ENCODE assay signal across 24 cellular contexts in genomic region chr13:109372666-109373065, GRCh38.
DNase-seq lines count a peak whose midpoint lies in the region; ATAC-seq, FAIRE-seq and TF ChIP-seq lines count a peak whose summit lies in the region.
"Had no signal": no experiment of that assay in that cellular context is flagged by ENCODE, and none has a peak within 500 bp of the region (broad histone marks: within the 10 kb centered on the region; RNA-seq: fewer than 3 reads in every experiment).

No MANE protein-coding gene starts in this region.

- H2BK5ac ChIP-seq in H1 (ENCODE audit: low read depth, low read length) (no peak overlapping the region), mesenchymal stem cell (ENCODE audit: low read depth, low read length, poor library complexity, severe bottlenecking) (no peak overlapping the region)

- H3K56ac ChIP-seq in H1 (replicated peaks; ENCODE audit: insufficient read length, low read depth, low read length), result no peak overlapping the region

- no peak overlapping the region for H3K18ac ChIP-seq in H1 (ENCODE audit: extremely low read depth, low read length)
- H3K18ac ChIP-seq in mesenchymal stem cell (ENCODE audit: low read depth in 1 of 2, low read length in 2 of 2), result no peak overlapping the region

- DNase-seq in AG04450 (ENCODE audit: low read depth, low spot score), result no peak
- DNase-seq in H1 (ENCODE audit: low read depth in 1 of 2, low spot score in 2 of 2), result no peak
- DNase-seq in mesenchymal stem cell, result no peak
- no peak for DNase-seq in neural progenitor cell (ENCODE audit: low spot score)
- DNase-seq: CD4-positive, alpha-beta memory T cell; CD8-positive, alpha-beta memory T cell; COR-L47; DMS 273 treated with DMSO at 0.1 percent for 48 hours; DMS153; DMS53; DMS79; DND-41; EL; GDM1 had no signal

- H3K36me3 ChIP-seq in H1 (ENCODE audit: control insufficient read depth in 2 of 4, insufficient read depth in 4 of 4, low read length in 3 of 4) (no peaks in the 10 kb centered on the region), mesenchymal stem cell (ENCODE audit: control insufficient read depth in 1 of 2, insufficient read depth in 2 of 2, low read depth in 1 of 2, low read length in 2 of 2) (no peaks in the 10 kb centered on the region), neural progenitor cell (no peaks in the 10 kb centered on the region)
- H3K36me3 ChIP-seq: BLaER1 treated with 17β-estradiol and CSF1 and Interleukin-3, amounts not matched to agents 10 nM and 100 nM had no signal

- H4K20me1 ChIP-seq in H1 (replicated peaks in 1 of 2; ENCODE audit: control insufficient read depth in 1 of 2, insufficient read depth in 2 of 2, low read length in 2 of 2) (no peaks in the 10 kb centered on the region), neural progenitor cell (ENCODE audit: low read depth) (no peaks in the 10 kb centered on the region)
- H4K20me1 ChIP-seq: BLaER1 treated with 17β-estradiol and CSF1 and Interleukin-3, amounts not matched to agents 10 nM and 100 nM had no signal

- H3K9ac ChIP-seq in H1 (replicated peaks in 1 of 4; ENCODE audit: extremely low read depth in 1 of 4, low read depth in 3 of 4, low read length in 3 of 4) (no peak overlapping the region), mesenchymal stem cell (ENCODE audit: low read length) (no peak overlapping the region), neural progenitor cell (no peak overlapping the region)
- H3K9ac ChIP-seq: BLaER1 treated with 17β-estradiol and CSF1 and Interleukin-3, amounts not matched to agents 10 nM and 100 nM had no signal

- CTCF ChIA-PET in AG04450 (lab: Charles Lee), result interaction anchor here (0.6 kb wide), 1 partner anchor 215 kb away, joined by 3 read pairs; no protein-coding TSS in a partner anchor
- CTCF ChIA-PET in H1 (lab: Charles Lee; ENCODE audit: partially characterized antibody), result no interaction called here

- H3K79me2 ChIP-seq in H1 (ENCODE audit: control insufficient read depth in 1 of 2, insufficient read depth in 2 of 2, low read length in 2 of 2) (no peaks in the 10 kb centered on the region), neural progenitor cell (ENCODE audit: low read depth) (no peaks in the 10 kb centered on the region)

- H3K79me1 ChIP-seq in H1 (ENCODE audit: low read depth, low read length) (no peaks in the 10 kb centered on the region), mesenchymal stem cell (replicated peaks; ENCODE audit: low read length, poor library complexity, severe bottlenecking) (no peaks in the 10 kb centered on the region)

- no peak for TF ChIP-seq RAD21 in H1 (IDR thresholded peaks at IDR 0.05 in 1 of 2, conservative IDR thresholded peaks at IDR 0.05 in 1 of 2; ENCODE audit: low read depth in 2 of 2, low read length in 2 of 2)

- H3K9me3 Mint-ChIP-seq in neural progenitor cell, result no peaks in the 10 kb centered on the region
- H3K9me3 Mint-ChIP-seq: CD4-positive, alpha-beta memory T cell had no signal

- H3K23me2 ChIP-seq in H1 (ENCODE audit: low read depth, low read length), result no peaks in the 10 kb centered on the region

- H3K27ac ChIP-seq in AG04450 (ENCODE audit: low read depth, low read length) (peak overlapping the region; percentile 13), H1 (ENCODE audit: low read depth, low read length) (no peak overlapping the region), mesenchymal stem cell (ENCODE audit: low read length, poor library complexity, severe bottlenecking) (no peak overlapping the region), neural progenitor cell (no peak overlapping the region)
- H3K27ac ChIP-seq: 22Rv1; A549; BLaER1 treated with 17β-estradiol and CSF1 and Interleukin-3, amounts not matched to agents 10 nM and 100 nM; C4-2B had no signal

- H3K23ac ChIP-seq in H1 (ENCODE audit: insufficient read length), result no peak overlapping the region
- no peak overlapping the region for H3K23ac ChIP-seq in mesenchymal stem cell (ENCODE audit: low read length in 2 of 2)

- H2BK12ac ChIP-seq in H1 (ENCODE audit: low read depth, low read length) (no peak overlapping the region), mesenchymal stem cell (ENCODE audit: low read length in 2 of 2) (no peak overlapping the region)

- H2BK15ac ChIP-seq in H1 (ENCODE audit: low read length) (no peak overlapping the region), mesenchymal stem cell (ENCODE audit: low read depth, poor library complexity, severe bottlenecking) (no peak overlapping the region)

- no peak for ATAC-seq in HG02840 (IDR thresholded peaks at IDR 0.05; ENCODE audit: low FRiP score, unreplicated experiment)
- no peak for ATAC-seq in SK-N-SH treated with all-trans-retinoic acid at 6 μM for 48 hours
- ATAC-seq in GM18502 (IDR thresholded peaks at IDR 0.05; ENCODE audit: poor library complexity, unreplicated experiment), result no peak
- ATAC-seq: A549, GM12878 had no signal

- H3K27me3 Mint-ChIP-seq in neural progenitor cell (ENCODE audit: insufficient read depth, low read depth), result no peaks in the 10 kb centered on the region

- TF ChIP-seq CTCF in AG04450 (IDR thresholded peaks at IDR 0.05; ENCODE audit: low read depth, low read length) (no peak), H1 (IDR thresholded peaks at IDR 0.05; ENCODE audit: control extremely low read depth in 1 of 3, insufficient read depth in 1 of 3, low read depth in 1 of 3, low read length in 3 of 3) (no peak), neural progenitor cell (IDR thresholded peaks at IDR 0.05) (no peak)

- peaks cover 35% of the 10 kb centered on the region for H3K4me1 Mint-ChIP-seq in neural progenitor cell
- H3K4me1 Mint-ChIP-seq: CD4-positive, alpha-beta memory T cell; CD8-positive, alpha-beta memory T cell had no signal

- H3F3A ChIP-seq in neural progenitor cell (ENCODE audit: low read depth), result no peaks in the 10 kb centered on the region

- H3K4me2 ChIP-seq in H1 (ENCODE audit: insufficient read depth in 1 of 2, low read depth in 2 of 2, low read length in 2 of 2) (no peak overlapping the region), mesenchymal stem cell (ENCODE audit: low read length, poor library complexity, severe bottlenecking) (no peak overlapping the region), neural progenitor cell (no peak overlapping the region)
- H3K4me2 ChIP-seq: A549; BLaER1 treated with 17β-estradiol and CSF1 and Interleukin-3, amounts not matched to agents 10 nM and 100 nM had no signal

- H3K36me3 Mint-ChIP-seq in neural progenitor cell, result no peaks in the 10 kb centered on the region
- H3K36me3 Mint-ChIP-seq: CD4-positive, alpha-beta memory T cell; CD8-positive, alpha-beta memory T cell had no signal

- H3K14ac ChIP-seq in H1 (ENCODE audit: insufficient read length) (no peak overlapping the region), mesenchymal stem cell (ENCODE audit: low read length in 2 of 2) (no peak overlapping the region)

- H3K4me3 ChIP-seq in AG04450 (ENCODE audit: low read depth, low read length) (no peak overlapping the region), H1 (ENCODE audit: extremely low read depth in 1 of 4, insufficient read depth in 2 of 4, low read depth in 3 of 4, low read length in 4 of 4) (no peak overlapping the region), mesenchymal stem cell (ENCODE audit: insufficient read depth in 1 of 2, low read depth in 1 of 2, low read length in 2 of 2) (no peak overlapping the region), neural progenitor cell (no peak overlapping the region)
- H3K4me3 ChIP-seq: A549; BLaER1 treated with 17β-estradiol and CSF1 and Interleukin-3, amounts not matched to agents 10 nM and 100 nM; GM12878 had no signal

- WGBS in H1 (ENCODE audit: extremely low coverage in 1 of 2, insufficient coverage in 1 of 2, insufficient read length in 1 of 2, insufficient replicate concordance in 2 of 2, low coverage in 1 of 2, low lambda C conversion rate in 2 of 2, missing lambda C conversion rate in 1 of 2), 2 experiments, result 86% methylated on average over 6 of the region's 6 CpGs; no CpG with 5 or more reads in 1 of the 2 experiments
- WGBS in mesenchymal stem cell, result 98% methylated on average over 6 of the region's 6 CpGs

- H4K8ac ChIP-seq in H1 (ENCODE audit: extremely low read depth, insufficient read depth, low read length), result peak overlapping the region; percentile 35; the same call in 1 of the 2 replicates
- H4K8ac ChIP-seq in mesenchymal stem cell (ENCODE audit: low read length), result peak overlapping the region; percentile 9

- POLR2A ChIA-PET in AG04450 (lab: Yijun Ruan, JAX), result no interaction called here
- POLR2A ChIA-PET in H1 (lab: Charles Lee; ENCODE audit: partially characterized antibody), result no interaction called here

- H3K9me3 ChIP-seq in AG04450 (ENCODE audit: control insufficient read depth, insufficient read depth, low read length) (no peaks in the 10 kb centered on the region), H1 (ENCODE audit: insufficient read depth in 2 of 2, low read depth in 1 of 2, low read length in 1 of 2) (no peaks in the 10 kb centered on the region), mesenchymal stem cell (ENCODE audit: control insufficient read depth, low read length) (no peaks in the 10 kb centered on the region), neural progenitor cell (ENCODE audit: low read depth) (no peaks in the 10 kb centered on the region)
- H3K9me3 ChIP-seq: A549; BLaER1 treated with 17β-estradiol and CSF1 and Interleukin-3, amounts not matched to agents 10 nM and 100 nM had no signal

- H2BK20ac ChIP-seq in H1 (ENCODE audit: low read length), result no peak overlapping the region

- FAIRE-seq in H1 (lab: Jason Lieb, UNC), result no peak
- FAIRE-seq: A549, GM12878, GM12892, GM19239 had no signal

- H3K4ac ChIP-seq in H1 (replicated peaks; ENCODE audit: insufficient read length, low read depth, low read length) (no peak overlapping the region), mesenchymal stem cell (ENCODE audit: low read depth in 1 of 2, low read length in 2 of 2) (no peak overlapping the region)

- H3K27ac Mint-ChIP-seq in neural progenitor cell, result peak overlapping the region; percentile 34
- H3K27ac Mint-ChIP-seq: CD4-positive, alpha-beta memory T cell; CD8-positive, alpha-beta memory T cell had no signal

- H4K5ac ChIP-seq in H1 (ENCODE audit: insufficient read length, low read depth, low read length), result no peak overlapping the region

- H3K27me3 ChIP-seq in AG04450 (ENCODE audit: control insufficient read depth, insufficient read depth, low read length) (no peaks in the 10 kb centered on the region), H1 (replicated peaks in 1 of 4; ENCODE audit: control insufficient read depth in 3 of 4, extremely low read depth in 1 of 4, insufficient read depth in 3 of 4, low read length in 3 of 4) (no peaks in the 10 kb centered on the region), mesenchymal stem cell (ENCODE audit: control insufficient read depth in 1 of 2, insufficient read depth in 1 of 2, low read length in 2 of 2) (peaks cover 0 to 10% of the 10 kb centered on the region in 2 experiments), neural progenitor cell (no peaks in the 10 kb centered on the region)
- H3K27me3 ChIP-seq: BLaER1 treated with 17β-estradiol and CSF1 and Interleukin-3, amounts not matched to agents 10 nM and 100 nM had no signal

- no peak overlapping the region for H2AFZ ChIP-seq in H1 (ENCODE audit: low read length)
- H2AFZ ChIP-seq in mesenchymal stem cell (ENCODE audit: low read depth, low read length), result no peak overlapping the region
- no peak overlapping the region for H2AFZ ChIP-seq in neural progenitor cell (replicated peaks)

- no peak for TF ChIP-seq POLR2A in H1 (IDR thresholded peaks at IDR 0.05; ENCODE audit: control extremely low read depth in 1 of 2, low read depth in 2 of 2, low read length in 2 of 2)

- H2BK120ac ChIP-seq in H1 (replicated peaks; ENCODE audit: low read depth, low read length) (no peak overlapping the region), mesenchymal stem cell (ENCODE audit: low read depth, low read length) (no peak overlapping the region)

- H3K4me1 ChIP-seq in H1 (replicated peaks in 1 of 4; ENCODE audit: control insufficient read depth in 3 of 4, insufficient read depth in 4 of 4, low read length in 3 of 4) (peaks cover 0 to 6% (median 0%) of the 10 kb centered on the region in 4 experiments; a peak in 3 of 7 replicates), mesenchymal stem cell (ENCODE audit: control insufficient read depth, insufficient read depth, low read depth, low read length) (peaks cover 3% of the 10 kb centered on the region), neural progenitor cell (peaks cover 16% of the 10 kb centered on the region)
- H3K4me1 ChIP-seq: A549 had no signal

- TF ChIP-seq EP300 in H1 (IDR thresholded peaks at IDR 0.05; ENCODE audit: borderline replicate concordance in 1 of 2, low read depth in 2 of 2, low read length in 2 of 2), result no peak

- H2AK5ac ChIP-seq in H1 (ENCODE audit: low read depth, low read length), result no peak overlapping the region
- H2AK5ac ChIP-seq in mesenchymal stem cell (ENCODE audit: low read length, severe bottlenecking), result no peak overlapping the region

- H4K91ac ChIP-seq in H1 (replicated peaks; ENCODE audit: insufficient read length, low read length) (no peak overlapping the region), mesenchymal stem cell (ENCODE audit: low read length) (no peak overlapping the region)

- no peak overlapping the region for H3K4me3 Mint-ChIP-seq in neural progenitor cell
- H3K4me3 Mint-ChIP-seq: CD4-positive, alpha-beta memory T cell; CD8-positive, alpha-beta memory T cell had no signal
